16 cellular contexts compared by ENCODE assay signal in genomic region chr6:136439514-136440186, GRCh38.
DNase-seq lines count a peak whose midpoint lies in the region; ATAC-seq and TF ChIP-seq lines count a peak whose summit lies in the region.
"Had no signal": no experiment of that assay in that cellular context is flagged by ENCODE, and none has a peak within 500 bp of the region (broad histone marks: within the 10 kb centered on the region; RNA-seq: fewer than 3 reads in every experiment).

No MANE protein-coding gene starts in this region.

- no peaks in the 10 kb centered on the region for H3K27me3 ChIP-seq in foreskin keratinocyte
- H3K27me3 ChIP-seq: ascending aorta had no signal

- H3K4me1 Mint-ChIP-seq in WTC11, result peaks cover 62% of the 10 kb centered on the region
- H3K4me1 Mint-ChIP-seq in nephron, result peaks cover 2% of the 10 kb centered on the region
- H3K4me1 Mint-ChIP-seq: activated B cell treated with CpG ODN at 0.5 μM for 24 hours had no signal

- H3K4me1 ChIP-seq in foreskin keratinocyte, result peaks cover 17% of the 10 kb centered on the region

- ATAC-seq in WTC11 (no peak), foreskin keratinocyte (peak; percentile 70), HG02973 (IDR thresholded peaks at IDR 0.05; ENCODE audit: unreplicated experiment) (no peak), HG03280 (IDR thresholded peaks at IDR 0.05; ENCODE audit: unreplicated experiment) (no peak)

- in situ Hi-C loops in ACHN (cut with HindIII; ENCODE audit: low pct_ligation_motif_present, low pct_unique_long_range_greater_than_20kb, low sequenced_read_pairs), result no loop called here

- H3K27me3 Mint-ChIP-seq in WTC11 (ENCODE audit: low read depth), result no peaks in the 10 kb centered on the region
- H3K27me3 Mint-ChIP-seq in nephron (ENCODE audit: low read depth), result no peaks in the 10 kb centered on the region
- H3K27me3 Mint-ChIP-seq: activated B cell treated with CpG ODN at 0.5 μM for 24 hours had no signal

- peak overlapping the region; percentile 75; the same call in 1 of the 2 replicates for H3K27ac Mint-ChIP-seq in WTC11
- peak overlapping the region; percentile 55 to 87 (median 78) for H3K27ac Mint-ChIP-seq in nephron
- H3K27ac Mint-ChIP-seq: activated B cell treated with CpG ODN at 0.5 μM for 24 hours had no signal

- POLR2A ChIA-PET in WTC11 (lab: Charles Lee), result interaction anchor here (0.5 kb wide), 1 partner anchor 155 kb away, joined by 5 read pairs; no protein-coding TSS in a partner anchor

- H3K4me3 Mint-ChIP-seq in WTC11 (no peak overlapping the region), nephron (no peak overlapping the region)
- H3K4me3 Mint-ChIP-seq: activated B cell treated with CpG ODN at 0.5 μM for 24 hours had no signal

- TF ChIP-seq CTCF in WTC11 (IDR thresholded peaks at IDR 0.05) (no peak), foreskin keratinocyte (conservative IDR thresholded peaks at IDR 0.05) (no peak), nephron (IDR thresholded peaks at IDR 0.05; ENCODE audit: unreplicated experiment in 3 of 3) (no peak), GM10266 (IDR thresholded peaks at IDR 0.05; ENCODE audit: control insufficient read depth, insufficient read depth, low read depth, missing control alignments) (no peak)

- H3K27ac ChIP-seq in foreskin keratinocyte, result peak overlapping the region; percentile 41
- H3K27ac ChIP-seq: ascending aorta had no signal

- DNase-seq in ACHN (peak; percentile 48), WTC11 (ENCODE audit: low spot score) (no peak), foreskin keratinocyte (peak; percentile 26 to 52), erythroblast (lab: John Stamatoyannopoulos, UW) (no peak), GM10266 (ENCODE audit: extremely low spot score) (no peak)
- DNase-seq: activated B cell treated with CpG ODN at 0.5 μM for 24 hours; activated naive CD4-positive, alpha-beta T cell; foreskin fibroblast; IMR-90; mesendoderm; NCI-H82; trophoblast cell had no signal

- TF ChIP-seq POLR2A in erythroblast (IDR thresholded peaks at IDR 0.05; ENCODE audit: low read length), result no peak

- no peaks in the 10 kb centered on the region for H3K9me3 Mint-ChIP-seq in WTC11
- H3K9me3 Mint-ChIP-seq in nephron, result no peaks in the 10 kb centered on the region
- H3K9me3 Mint-ChIP-seq: activated B cell treated with CpG ODN at 0.5 μM for 24 hours had no signal

- CTCF ChIA-PET in WTC11 (lab: Charles Lee), result no interaction called here

- H3K36me3 Mint-ChIP-seq in WTC11 (no peaks in the 10 kb centered on the region), nephron (ENCODE audit: low read depth) (no peaks in the 10 kb centered on the region)

TF ChIP-seq in WTC11, 78 proteins besides CTCF, POLR2A, EP300 and RAD21:
- TF ChIP-seq TCF7 (CRISPR knock-in tag; IDR thresholded peaks at IDR 0.05; ENCODE audit: low read depth) (no peak), ZNF416 (CRISPR knock-in tag; IDR thresholded peaks at IDR 0.05) (no peak), NFATC4 (CRISPR knock-in tag; IDR thresholded peaks at IDR 0.05) (no peak), MLX (CRISPR knock-in tag; IDR thresholded peaks at IDR 0.05) (no peak), FOXP1 (CRISPR knock-in tag; IDR thresholded peaks at IDR 0.05; ENCODE audit: borderline replicate concordance) (no peak), ZNF396 (CRISPR knock-in tag; IDR thresholded peaks at IDR 0.05; ENCODE audit: borderline replicate concordance) (no peak), MXD4 (CRISPR knock-in tag; IDR thresholded peaks at IDR 0.05; ENCODE audit: borderline replicate concordance) (no peak), TEAD1 (CRISPR knock-in tag; IDR thresholded peaks at IDR 0.05) (no peak), ZNF138 (CRISPR knock-in tag; conservative IDR thresholded peaks at IDR 0.05) (no peak), RORB (CRISPR knock-in tag; IDR thresholded peaks at IDR 0.05) (no peak), AFF4 (CRISPR knock-in tag; IDR thresholded peaks at IDR 0.05; ENCODE audit: borderline replicate concordance) (no peak), ATF2 (CRISPR knock-in tag; IDR thresholded peaks at IDR 0.05; ENCODE audit: borderline replicate concordance, low read depth) (no peak)

Comparison
In these comparisons a context has a peak if more than half of its experiments do, and no peak if none do; other contexts are left out.
1. DNase-seq: peak in ACHN (single experiment) and foreskin keratinocyte (2 of 2); none in WTC11 (single experiment), erythroblast (0 of 2) and GM10266 (single experiment).